26 cellular contexts compared by ENCODE assay signal in genomic region chr18:419542-420175, GRCh38.
"Had no signal": no experiment of that assay in that cellular context is flagged by ENCODE, and none has a peak within 500 bp of the region (broad histone marks: within the 10 kb centered on the region; RNA-seq: fewer than 3 reads in every experiment).

No MANE protein-coding gene starts in this region.

- H3K27ac Mint-ChIP-seq: immature natural killer cell; naive B cell; natural killer cell treated with Interleukin-12 subunit alpha and Interleukin-12 subunit beta and Interleukin-15 and Interleukin-18, amount 100 ng/mL, for 72 hours; neural progenitor cell; stimulated activated memory B cell treated with anti-CD40 and anti-IgM and Interleukin-4, amounts not matched to agents 10 μg/mL and 1 μg/mL and 100 μg/mL, for 72 hours had no signal

- H3K27me3 Mint-ChIP-seq: naive B cell; natural killer cell treated with Interleukin-12 subunit alpha and Interleukin-12 subunit beta and Interleukin-15 and Interleukin-18, amount 100 ng/mL, for 72 hours; stimulated activated memory B cell treated with anti-CD40 and anti-IgM and Interleukin-4, amounts not matched to agents 10 μg/mL and 1 μg/mL and 100 μg/mL, for 72 hours had no signal

- H3K36me3 Mint-ChIP-seq: immature natural killer cell; naive B cell; natural killer cell treated with Interleukin-12 subunit alpha and Interleukin-12 subunit beta and Interleukin-15 and Interleukin-18, amount 100 ng/mL, for 72 hours; neural progenitor cell; stimulated activated memory B cell treated with anti-CD40 and anti-IgM and Interleukin-4, amounts not matched to agents 10 μg/mL and 1 μg/mL and 100 μg/mL, for 72 hours had no signal

- H3K4me3 Mint-ChIP-seq: immature natural killer cell; natural killer cell treated with Interleukin-12 subunit alpha and Interleukin-12 subunit beta and Interleukin-15 and Interleukin-18, amount 100 ng/mL, for 72 hours; neural progenitor cell; stimulated activated memory B cell treated with anti-CD40 and anti-IgM and Interleukin-4, amounts not matched to agents 10 μg/mL and 1 μg/mL and 100 μg/mL, for 72 hours had no signal

- H3K9ac ChIP-seq: neural progenitor cell had no signal

- DNase-seq: cortex of kidney; immature natural killer cell; islet precursor cell; kidney glomerular epithelial cell; left colon; left ventricle myocardium inferior; lower lobe of right lung; mucosa of descending colon; naive B cell; ovary; posterior cingulate gyrus; psoas muscle; right cardiac atrium; sigmoid colon; spleen; stimulated activated CD4-positive, alpha-beta T cell treated with anti-CD3 and anti-CD28 coated beads, Interleukin-4, amount 100 ng/mL, for 4 hours; stimulated activated naive CD8-positive, alpha-beta T cell treated with anti-CD3 and anti-CD28 coated beads, Interleukin-15, Interleukin-2, amounts not matched to agents 100 U/mL and 50 U/mL, for 24 hours; substantia nigra; testis had no signal

- H3K9me3 Mint-ChIP-seq: immature natural killer cell; natural killer cell treated with Interleukin-12 subunit alpha and Interleukin-12 subunit beta and Interleukin-15 and Interleukin-18, amount 100 ng/mL, for 72 hours; neural progenitor cell; stimulated activated memory B cell treated with anti-CD40 and anti-IgM and Interleukin-4, amounts not matched to agents 10 μg/mL and 1 μg/mL and 100 μg/mL, for 72 hours had no signal

- FAIRE-seq: frontal cortex had no signal

- ATAC-seq: left colon; lower lobe of right lung; mucosa of descending colon; natural killer cell treated with Interleukin-12 subunit alpha and Interleukin-12 subunit beta and Interleukin-15 and Interleukin-18, amount 100 ng/mL, for 72 hours; psoas muscle; right cardiac atrium; stimulated activated memory B cell treated with anti-CD40 and anti-IgM and Interleukin-4, amounts not matched to agents 10 μg/mL and 1 μg/mL and 100 μg/mL, for 72 hours; stimulated activated naive CD8-positive, alpha-beta T cell treated with anti-CD3 and anti-CD28 coated beads, Interleukin-15, Interleukin-2, amounts not matched to agents 100 U/mL and 50 U/mL, for 24 hours had no signal

- H3K4me1 Mint-ChIP-seq: immature natural killer cell; naive B cell; stimulated activated memory B cell treated with anti-CD40 and anti-IgM and Interleukin-4, amounts not matched to agents 10 μg/mL and 1 μg/mL and 100 μg/mL, for 72 hours had no signal

- H3K4me2 ChIP-seq: neural progenitor cell had no signal

- H3K27ac ChIP-seq: left ventricle myocardium inferior, lower lobe of right lung, neural progenitor cell, ovary, psoas muscle, sigmoid colon, skin epidermis, spleen, testis, tibial nerve, upper lobe of left lung had no signal

- H2AFZ ChIP-seq: neural progenitor cell had no signal

- H3K36me3 ChIP-seq: left ventricle myocardium inferior, lower lobe of right lung, neural progenitor cell, ovary, sigmoid colon, spleen, tibial nerve, upper lobe of left lung had no signal

- H3K9me3 ChIP-seq: left ventricle myocardium inferior, lower lobe of right lung, mucosa of descending colon, ovary, psoas muscle, sigmoid colon, spleen, testis, tibial nerve, upper lobe of left lung had no signal

- H3K4me1 ChIP-seq: neural progenitor cell, psoas muscle, spleen, testis had no signal

- H3K27me3 ChIP-seq: neural progenitor cell, ovary, sigmoid colon, spleen, testis, tibial nerve, upper lobe of left lung had no signal

- H3K4me3 ChIP-seq: left ventricle myocardium inferior, lower lobe of right lung, mucosa of descending colon, neural progenitor cell, ovary, psoas muscle, sigmoid colon, skin epidermis, spleen, testis, tibial nerve, upper lobe of left lung had no signal
